9 cellular contexts compared by ENCODE assay signal in the genomic region with DNA sequence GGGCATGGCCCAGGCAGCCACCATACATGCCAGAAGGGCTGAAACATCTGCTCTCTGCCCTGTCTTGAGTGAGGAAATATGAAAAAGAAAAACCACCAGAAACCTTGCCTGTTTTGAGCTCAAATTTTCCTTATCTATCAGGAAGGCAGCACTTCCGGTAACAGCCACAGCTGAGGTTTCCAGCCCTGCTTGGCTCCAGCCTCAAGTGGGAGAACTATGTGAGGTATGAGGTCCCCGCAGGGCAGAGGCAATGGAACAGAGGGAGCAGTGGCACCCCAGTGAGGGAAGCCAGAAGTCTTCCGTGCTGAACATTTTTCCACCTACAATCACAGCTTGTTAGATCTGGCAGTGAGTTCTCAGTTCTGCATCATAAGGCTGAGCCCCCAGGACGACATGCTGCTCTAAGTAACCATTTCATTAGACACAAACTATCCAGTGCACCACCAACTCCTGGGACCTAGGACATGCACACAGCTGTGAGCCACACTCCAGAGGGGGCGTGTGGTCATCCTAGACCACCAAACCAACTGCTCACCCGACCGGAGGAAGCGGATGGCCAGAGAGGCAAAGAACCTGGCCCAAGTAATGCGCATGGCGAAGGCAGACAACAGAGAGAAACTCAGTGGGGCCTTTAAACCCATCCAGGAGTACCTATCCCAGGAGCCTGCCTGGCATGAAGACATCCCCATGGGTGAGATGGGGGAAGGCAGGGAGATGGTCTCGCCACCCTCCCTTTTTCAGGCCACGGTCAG. TPM values are rescaled to one million over a fixed set of nuclear protein-coding genes. Genes with fewer than 3 reads are reported as not detected.
DNase-seq lines count a peak whose midpoint lies in the region; ATAC-seq, FAIRE-seq and TF ChIP-seq lines count a peak whose summit lies in the region.
"Had no signal": no experiment of that assay in that cellular context is flagged by ENCODE, and none has a peak within 500 bp of the region (broad histone marks: within the 10 kb centered on the region; RNA-seq: fewer than 3 reads in every experiment).

No MANE protein-coding gene starts in this region.

- H3K4me1 ChIP-seq in body of pancreas (peaks cover 17% of the 10 kb centered on the region), HepG2 (ENCODE audit: insufficient read depth, low read length) (peaks cover 22% of the 10 kb centered on the region; the same call in 1 of the 2 replicates), transverse colon (peaks cover 49 to 88% (median 70%) of the 10 kb centered on the region in 4 donors)

- H3K27me3 ChIP-seq in body of pancreas: no peaks in the 10 kb centered on the region
- H3K27me3 ChIP-seq in HepG2 (ENCODE audit: control insufficient read depth in 1 of 2, insufficient read depth in 2 of 2, low read length in 2 of 2): no peaks in the 10 kb centered on the region; a peak in 1 of 5 replicates
- H3K27me3 ChIP-seq in transverse colon: no peaks in the 10 kb centered on the region

- no peak overlapping the region for H2AFZ ChIP-seq in HepG2 (ENCODE audit: low read length)

- peak; percentile 70 for DNase-seq in activated CD8-positive, alpha-beta memory T cell treated with anti-CD3 and anti-CD28 coated beads for 24 hours
- DNase-seq in activated CD8-positive, alpha-beta memory T cell treated with anti-CD3 and anti-CD28 coated beads, Interleukin-2, amount 50 U/mL, for 4 hours: no peak
- DNase-seq in body of pancreas (no peak), HepG2 (ENCODE audit: low spot score) (no peak), transverse colon (no peak), NCI-H1694 treated with DMSO at 0.1 percent for 48 hours (lab: John Stamatoyannopoulos, UW) (no peak)

- POLR2A ChIA-PET in HepG2 (lab: Yijun Ruan, JAX): no interaction called here

- BruUV-seq in HepG2 (replicated peaks; lab: Mats Ljungman, UMichigan): no TSS peak

- H4K20me1 ChIP-seq in HepG2 (ENCODE audit: insufficient read depth, low read length): peaks cover 20% of the 10 kb centered on the region

- no peak overlapping the region for H3K9ac ChIP-seq in HepG2 (ENCODE audit: insufficient read depth, low read depth, low read length)

- in situ Hi-C loops in HepG2 (cut with HindIII; ENCODE audit: extremely low pct_ligation_motif_present, low pct_unique_long_range_greater_than_20kb): no loop called here
- in situ Hi-C loops in transverse colon (cut with MboI; ENCODE audit: low pct_ligation_motif_present in 1 of 4, low pct_unique_long_range_greater_than_20kb in 1 of 4, low sequenced_read_pairs in 3 of 4): no loop called here

- 72 to 78% methylated on average over 7 to 12 of the region's 12 CpGs for WGBS in body of pancreas, 2 donors
- WGBS in HepG2 (ENCODE audit: low lambda C conversion rate): 87% methylated on average over 9 of the region's 12 CpGs
- 47 to 76% methylated on average over 2 to 12 of the region's 12 CpGs for WGBS in transverse colon (ENCODE audit: low coverage in 1 of 2), 2 donors

- no peak overlapping the region for H3K4me2 ChIP-seq in HepG2 (ENCODE audit: low read depth, low read length)

- intact Hi-C loops in body of pancreas (cut with DNase I) (no loop called here), HepG2 (cut with micrococcal nuclease; ENCODE audit: unreplicated experiment) (no loop called here), transverse colon (cut with DNase I; ENCODE audit: low total_unique reads) (loop anchor here (5.0 kb wide), 1 partner anchor 197 kb away; no protein-coding TSS in a partner anchor)

- TF ChIP-seq CTCF in body of pancreas (IDR thresholded peaks at IDR 0.05): no peak
- TF ChIP-seq CTCF in HepG2 (CRISPR knock-in tag; IDR thresholded peaks at IDR 0.05): no peak
- TF ChIP-seq CTCF in transverse colon (IDR thresholded peaks at IDR 0.05): no peak

- TF ChIP-seq EP300 in HepG2 (IDR thresholded peaks at IDR 0.05; ENCODE audit: low read depth in 2 of 2, low read length in 2 of 2) (no peak), HepG2 (CRISPR knock-in tag; IDR thresholded peaks at IDR 0.05; ENCODE audit: borderline replicate concordance) (no peak), transverse colon (IDR thresholded peaks at IDR 0.05; ENCODE audit: low read depth) (no peak)

- H3K4me3 ChIP-seq in body of pancreas (no peak overlapping the region), HepG2 (replicated peaks in 1 of 3; ENCODE audit: insufficient read depth in 1 of 3, low read depth in 2 of 3, low read length in 3 of 3) (no peak overlapping the region), transverse colon (no peak overlapping the region)

- CTCF ChIA-PET in HepG2 (lab: Yijun Ruan, JAX; ENCODE audit: low intra/inter-chr PET ratio, low total read pairs): no interaction called here

- H3K79me2 ChIP-seq in HepG2 (ENCODE audit: insufficient read depth, low read length): peaks cover 10% of the 10 kb centered on the region

- H3K9me3 ChIP-seq in body of pancreas: no peaks in the 10 kb centered on the region
- H3K9me3 ChIP-seq in HepG2 (ENCODE audit: low read length): no peaks in the 10 kb centered on the region
- no peaks in the 10 kb centered on the region for H3K9me3 ChIP-seq in transverse colon

- H3K36me3 ChIP-seq in body of pancreas (replicated peaks in 1 of 2; ENCODE audit: insufficient read depth in 1 of 2, low read depth in 2 of 2) (peaks cover 5 to 29% of the 10 kb centered on the region in 2 donors), HepG2 (replicated peaks in 1 of 2; ENCODE audit: control insufficient read depth in 1 of 2, insufficient read depth in 2 of 2, low read length in 2 of 2) (peaks cover 76 to 97% of the 10 kb centered on the region in 2 experiments), transverse colon (peaks cover 0 to 48% (median 13%) of the 10 kb centered on the region in 4 donors)

- no peak for TF ChIP-seq POLR2A in body of pancreas (IDR thresholded peaks at IDR 0.05)
- no peak for TF ChIP-seq POLR2A in HepG2 (IDR thresholded peaks at IDR 0.05; ENCODE audit: insufficient read depth in 1 of 2, low read depth in 2 of 2, low read length in 2 of 2)
- no peak for TF ChIP-seq POLR2A in transverse colon (IDR thresholded peaks at IDR 0.05)

- no peak for TF ChIP-seq RAD21 in HepG2 (CRISPR knock-in tag; IDR thresholded peaks at IDR 0.05)

- H3K27ac ChIP-seq in body of pancreas (peak overlapping the region in 2 of 4 donors; percentile 7 to 38), HepG2 (ENCODE audit: extremely low read length, insufficient read depth, low read length) (no peak overlapping the region), transverse colon (peak overlapping the region; percentile 72 to 79 (median 75))

- ATAC-seq in body of pancreas (peak; percentile 36), HepG2 (no peak), GM21737 (IDR thresholded peaks at IDR 0.05; ENCODE audit: unreplicated experiment) (no peak), HG02623 (IDR thresholded peaks at IDR 0.05; ENCODE audit: unreplicated experiment) (no peak)

- FAIRE-seq in HepG2 (lab: Jason Lieb, UNC): no peak
- FAIRE-seq: colon had no signal

TF ChIP-seq in HepG2, 621 proteins besides CTCF, POLR2A, EP300 and RAD21:
- no peak for TF ChIP-seq NR2C2 (CRISPR knock-in tag; IDR thresholded peaks at IDR 0.05; ENCODE audit: borderline replicate concordance)
- 0 out of 2 replicates have a peak, but pooled peaks have one; percentile 61 for TF ChIP-seq POLR2AphosphoS2 (IDR thresholded peaks at IDR 0.05; ENCODE audit: low read depth, low read length)

RNA-seq across cellular contexts. Expression of a gene that starts 22.6 kb away (rescaled TPM):
- total RNA-seq in body of pancreas: 10 to 100 TPM; 46.1 to 51.9 TPM
- total RNA-seq in HepG2 (2016; rRNA removed; fragmentation: Illumina TruSeq; extraction: Trizol): 106 and 120 TPM in 2 replicates
- total RNA-seq in HepG2 (2016; cell fraction: cytosol; rRNA removed; fragmentation: Illumina TruSeq; extraction: Trizol; ENCODE audit: low read depth): 50.7 and 51.7 TPM in 2 replicates
- total RNA-seq in HepG2 (2016; cell fraction: insoluble cytoplasmic fraction; rRNA removed; fragmentation: Illumina TruSeq; extraction: Trizol): 98.1 and 109 TPM in 2 replicates
- total RNA-seq in HepG2 (2016; cell fraction: membrane; rRNA removed; fragmentation: Illumina TruSeq; extraction: Trizol): 54.9 and 56.0 TPM in 2 replicates
- total RNA-seq in HepG2 (2016; cell fraction: nucleus; rRNA removed; fragmentation: Illumina TruSeq; extraction: Trizol): 57.3 and 65.4 TPM in 2 replicates
- polyA plus RNA-seq in HepG2 (2011; rRNA removed): 198 and 199 TPM in 2 replicates
- polyA plus RNA-seq in HepG2 (2011; cell fraction: cytosol; rRNA removed): 187 and 226 TPM in 2 replicates
- 166 and 177 TPM in 2 replicates for polyA plus RNA-seq in HepG2 (2011; cell fraction: nucleus; rRNA removed)
- 117 and 122 TPM in 2 replicates for polyA plus RNA-seq in HepG2 (2012)
- 33.9 and 35.4 TPM in 2 replicates for polyA plus RNA-seq in HepG2 (2016; cell fraction: cytosol; fragmentation: Illumina TruSeq; extraction: Trizol; ENCODE audit: low read depth)
- polyA plus RNA-seq in HepG2 (2016; cell fraction: insoluble cytoplasmic fraction; fragmentation: Illumina TruSeq; extraction: Trizol; ENCODE audit: low read depth): 136 and 179 TPM in 2 replicates
- 47.7 and 51.7 TPM in 2 replicates for polyA plus RNA-seq in HepG2 (2016; cell fraction: membrane; fragmentation: Illumina TruSeq; extraction: Trizol; ENCODE audit: low read depth)
- polyA plus RNA-seq in HepG2 (2016; cell fraction: nucleus; fragmentation: Illumina TruSeq; extraction: Trizol; ENCODE audit: insufficient read depth, low read depth): 118 and 124 TPM in 2 replicates
- polyA minus RNA-seq in HepG2 (2011; rRNA and poly(A)+ RNA removed; ENCODE audit: low replicate concordance): 149 and 296 TPM in 2 replicates
- polyA minus RNA-seq in HepG2 (2011; cell fraction: cytosol; rRNA and poly(A)+ RNA removed): 111 and 136 TPM in 2 replicates
- polyA minus RNA-seq in HepG2 (2011; cell fraction: nucleus; rRNA and poly(A)+ RNA removed): 82.2 and 96.2 TPM in 2 replicates
- 100 to 1,000 TPM; 196 to 268 (median 246) TPM for total RNA-seq in transverse colon
